In genomic region chr11:95519912-95520311, GRCh38 we compare ENCODE assay signal across 26 cellular contexts.
DNase-seq lines count a peak whose midpoint lies in the region; ATAC-seq, FAIRE-seq and TF ChIP-seq lines count a peak whose summit lies in the region.
"Had no signal": no experiment of that assay in that cellular context is flagged by ENCODE, and none has a peak within 500 bp of the region (broad histone marks: within the 10 kb centered on the region; RNA-seq: fewer than 3 reads in every experiment).

No MANE protein-coding gene starts in this region.

- no peak for FAIRE-seq in K562 (lab: Jason Lieb, UNC)
- no peak for FAIRE-seq in GM12891 (lab: Jason Lieb, UNC)
- FAIRE-seq: A204.1, D721Med, GM12878, GM19239 had no signal

- WGBS in K562 (ENCODE audit: insufficient coverage, low coverage, missing lambda C conversion rate), result 18% methylated on average over 3 of the region's 4 CpGs
- WGBS in esophagus muscularis mucosa, result 95% methylated on average over 4 of the region's 4 CpGs

- H3K9me3 ChIP-seq in breast epithelium (no peaks in the 10 kb centered on the region), K562 (replicated peaks; ENCODE audit: control insufficient read depth, insufficient read depth, low read depth, low read length) (no peaks in the 10 kb centered on the region), esophagus muscularis mucosa (no peaks in the 10 kb centered on the region), left ventricle myocardium inferior (replicated peaks) (no peaks in the 10 kb centered on the region)
- H3K9me3 ChIP-seq: BLaER1 had no signal

- BruUV-seq in MCF 10A (replicated peaks; lab: Mats Ljungman, UMichigan), result no TSS peak
- no TSS peak for BruUV-seq in K562 (replicated peaks; lab: Mats Ljungman, UMichigan)

- DNase-seq in MCF 10A (ENCODE audit: unreplicated experiment) (no peak), breast epithelium (ENCODE audit: low spot score in 2 of 2) (no peak), K562 (ENCODE audit: extremely low read depth in 1 of 4, low spot score in 3 of 4) (no peak), esophagus muscularis mucosa (ENCODE audit: extremely low spot score) (peak; percentile 21), GM12891 (ENCODE audit: insufficient read length, low spot score) (no peak), left ventricle myocardium inferior (no peak)
- no peak for DNase-seq in activated CD4-positive, alpha-beta T cell treated with anti-CD3 and anti-CD28 coated beads, Interleukin-2, amount 50 U/mL, for 48 hours
- DNase-seq: CD4-positive, alpha-beta T cell; CD8-positive, alpha-beta memory T cell; DMS 273 treated with DMSO at 0.1 percent for 48 hours; DMS79; EL; GDM1; H9; HFFc6 had no signal

- H3K27me3 ChIP-seq in breast epithelium (no peaks in the 10 kb centered on the region), K562 (ENCODE audit: control insufficient read depth in 2 of 2, insufficient read depth in 2 of 2, low read length in 2 of 2) (peaks cover 0 to 2% of the 10 kb centered on the region in 2 experiments; a peak in 2 of 5 replicates), esophagus muscularis mucosa (no peaks in the 10 kb centered on the region), left ventricle myocardium inferior (ENCODE audit: low read depth) (no peaks in the 10 kb centered on the region)
- H3K27me3 ChIP-seq: BLaER1 had no signal

- peaks cover 42% of the 10 kb centered on the region for H3K4me1 Mint-ChIP-seq in MCF 10A (ENCODE audit: insufficient read depth, unreplicated experiment)
- H3K4me1 Mint-ChIP-seq: B cell; CD8-positive, alpha-beta memory T cell had no signal

- TF ChIP-seq POLR2A in breast epithelium (IDR thresholded peaks at IDR 0.05) (no peak), K562 (conservative IDR thresholded peaks at IDR 0.05) (no peak), esophagus muscularis mucosa (IDR thresholded peaks at IDR 0.05; ENCODE audit: low read depth) (no peak), GM12891 (IDR thresholded peaks at IDR 0.05; ENCODE audit: low read depth, low read length) (no peak)

- H3K4me1 ChIP-seq in breast epithelium, result no peaks in the 10 kb centered on the region
- H3K4me1 ChIP-seq in K562 (replicated peaks in 1 of 2; ENCODE audit: control insufficient read depth in 2 of 2, insufficient read depth in 2 of 2, low read length in 2 of 2), result no peaks in the 10 kb centered on the region
- peaks cover 0 to 4% (median 0%) of the 10 kb centered on the region in 4 donors for H3K4me1 ChIP-seq in esophagus muscularis mucosa
- no peaks in the 10 kb centered on the region for H3K4me1 ChIP-seq in left ventricle myocardium inferior

- H2AFZ ChIP-seq in K562 (ENCODE audit: low read depth, low read length), result no peak overlapping the region
- H2AFZ ChIP-seq: GM23338 had no signal

- H3K4me2 ChIP-seq in K562 (ENCODE audit: insufficient read depth, low read length), result no peak overlapping the region
- H3K4me2 ChIP-seq: BLaER1, GM23338 had no signal

- peaks cover 7% of the 10 kb centered on the region for H3K9me3 Mint-ChIP-seq in MCF 10A (ENCODE audit: unreplicated experiment)
- H3K9me3 Mint-ChIP-seq: CD4-positive, alpha-beta T cell; CD8-positive, alpha-beta memory T cell; GM23338; H9; HFFc6 had no signal

- H3K27me3 Mint-ChIP-seq in MCF 10A (ENCODE audit: insufficient read depth, unreplicated experiment), result no peaks in the 10 kb centered on the region
- H3K27me3 Mint-ChIP-seq: B cell; CD4-positive, alpha-beta T cell had no signal

- no peak overlapping the region for H3K27ac ChIP-seq in breast epithelium
- no peak overlapping the region for H3K27ac ChIP-seq in K562 (ENCODE audit: extremely low read depth, low read depth, low read length)
- no peak overlapping the region for H3K27ac ChIP-seq in esophagus muscularis mucosa (replicated peaks in 1 of 4)
- H3K27ac ChIP-seq in left ventricle myocardium inferior (replicated peaks), result no peak overlapping the region
- H3K27ac ChIP-seq: 22Rv1, BLaER1, C4-2B had no signal

- H3K79me2 ChIP-seq in K562 (ENCODE audit: control insufficient read depth, insufficient read depth, low read length), result no peaks in the 10 kb centered on the region

- CTCF ChIA-PET in MCF 10A (lab: Yijun Ruan, JAX), result no interaction called here
- CTCF ChIA-PET in K562 (lab: Yijun Ruan, JAX; ENCODE audit: low intra/inter-chr PET ratio), result no interaction called here

- H3K9ac ChIP-seq in K562 (ENCODE audit: insufficient read depth in 1 of 2, low read depth in 2 of 2, low read length in 2 of 2), result no peak overlapping the region
- H3K9ac ChIP-seq: BLaER1 had no signal

- H3K4me3 ChIP-seq in breast epithelium (no peak overlapping the region), K562 (no peak overlapping the region), esophagus muscularis mucosa (no peak overlapping the region), left ventricle myocardium inferior (no peak overlapping the region)
- H3K4me3 ChIP-seq: BLaER1, GM12878, GM23338 had no signal

- TF ChIP-seq EP300 in K562 (IDR thresholded peaks at IDR 0.05; ENCODE audit: low read length) (no peak), esophagus muscularis mucosa (IDR thresholded peaks at IDR 0.05) (no peak)

- no peak for ATAC-seq in K562
- ATAC-seq in GM21825 (IDR thresholded peaks at IDR 0.05; ENCODE audit: unreplicated experiment), result no peak
- ATAC-seq: GM12878, GM23338, HCT116 had no signal

- no peak for TF ChIP-seq RAD21 in K562 (CRISPR knock-in tag; conservative IDR thresholded peaks at IDR 0.05 in 1 of 2, IDR thresholded peaks at IDR 0.05 in 1 of 2)

- no peaks in the 10 kb centered on the region for H3K36me3 ChIP-seq in breast epithelium
- no peaks in the 10 kb centered on the region for H3K36me3 ChIP-seq in K562 (ENCODE audit: control insufficient read depth, insufficient read depth, low read length)
- no peaks in the 10 kb centered on the region for H3K36me3 ChIP-seq in esophagus muscularis mucosa
- H3K36me3 ChIP-seq in left ventricle myocardium inferior, result no peaks in the 10 kb centered on the region
- H3K36me3 ChIP-seq: BLaER1 had no signal

- no peak overlapping the region for H3K4me3 Mint-ChIP-seq in MCF 10A (ENCODE audit: unreplicated experiment)
- H3K4me3 Mint-ChIP-seq: B cell; CD4-positive, alpha-beta T cell; CD8-positive, alpha-beta memory T cell; GM23338; H9; HFFc6 had no signal

- peak overlapping the region; percentile 50 for H3K27ac Mint-ChIP-seq in MCF 10A (ENCODE audit: low read depth, unreplicated experiment)
- H3K27ac Mint-ChIP-seq: B cell; CD4-positive, alpha-beta T cell; CD8-positive, alpha-beta memory T cell; GM23338; H9; HFFc6 had no signal

- no peaks in the 10 kb centered on the region for H3K9me1 ChIP-seq in K562 (ENCODE audit: control insufficient read depth, insufficient read depth, low read length)

- POLR2A ChIA-PET in MCF 10A (lab: Yijun Ruan, JAX) (no interaction called here), K562 (lab: Yijun Ruan, JAX) (no interaction called here)

- H4K20me1 ChIP-seq in K562 (replicated peaks; ENCODE audit: control insufficient read depth, insufficient read depth, low read length), result no peaks in the 10 kb centered on the region
- H4K20me1 ChIP-seq: BLaER1 had no signal

- intact Hi-C loops in MCF 10A (cut with micrococcal nuclease), result loop anchor here (5.0 to 10.0 kb wide), 3 partner anchors 62 to 365 kb away; no protein-coding TSS in a partner anchor
- intact Hi-C loops in breast epithelium (cut with DNase I; ENCODE audit: low total_unique reads), result loop anchor here (2.0 kb wide), 1 partner anchor 23 kb away; no protein-coding TSS in a partner anchor
- intact Hi-C loops in K562 (cut with micrococcal nuclease), result no loop called here
- intact Hi-C loops in esophagus muscularis mucosa (cut with DNase I), result loop anchor here (10.0 kb wide), 3 partner anchors 185 to 365 kb away; no protein-coding TSS in a partner anchor
- intact Hi-C loops in left ventricle myocardium inferior (cut with micrococcal nuclease), result no loop called here

- TF ChIP-seq CTCF in MCF 10A (IDR thresholded peaks at IDR 0.05; ENCODE audit: unreplicated experiment) (no peak), breast epithelium (IDR thresholded peaks at IDR 0.05) (no peak), K562 (IDR thresholded peaks at IDR 0.05 in 2 of 3, conservative IDR thresholded peaks at IDR 0.05 in 1 of 3; ENCODE audit: insufficient read depth in 2 of 3, low read depth in 1 of 3, low read length in 3 of 3) (no peak), esophagus muscularis mucosa (IDR thresholded peaks at IDR 0.05) (no peak), left ventricle myocardium inferior (IDR thresholded peaks at IDR 0.05; ENCODE audit: borderline replicate concordance) (no peak)

- in situ Hi-C loops in K562 (cut with MboI), result no loop called here

- no peaks in the 10 kb centered on the region for H3K36me3 Mint-ChIP-seq in MCF 10A (ENCODE audit: insufficient read depth, unreplicated experiment)
- H3K36me3 Mint-ChIP-seq: CD8-positive, alpha-beta memory T cell had no signal

TF ChIP-seq in K562, 482 proteins besides CTCF, POLR2A, EP300 and RAD21:
- no peak for TF ChIP-seq EP400 (IDR thresholded peaks at IDR 0.05)
- peak; percentile 72 for TF ChIP-seq RBM25 (IDR thresholded peaks at IDR 0.05; ENCODE audit: low read depth, low read length, severe bottlenecking)

TF ChIP-seq in GM12891, 5 proteins besides CTCF, POLR2A, EP300 and RAD21:
- TF ChIP-seq POLR2AphosphoS5 (IDR thresholded peaks at IDR 0.05; ENCODE audit: low read depth, low read length), result no peak

Comparison
In these comparisons a context has a peak if more than half of its experiments do, and no peak if none do; other contexts are left out.
1. intact Hi-C loops: an anchor here in MCF 10A (5.0 to 10.0 kb wide), breast epithelium (2.0 kb wide) and esophagus muscularis mucosa (10.0 kb wide); none called in K562 and left ventricle myocardium inferior.